ENCODE assay signal across 9 cellular contexts in genomic region chr11:67242548-67242947, GRCh38. TPM values are rescaled to one million over a fixed set of nuclear protein-coding genes. Genes with fewer than 3 reads are reported as not detected.
A peak's percentile ranks its signal among the peaks of the same experiment; 100 is the strongest.
DNase-seq lines count a peak whose midpoint lies in the region; ATAC-seq, FAIRE-seq and TF ChIP-seq lines count a peak whose summit lies in the region.
"Had no signal": no experiment of that assay in that cellular context is flagged by ENCODE, and none has a peak within 500 bp of the region (broad histone marks: within the 10 kb centered on the region; RNA-seq: fewer than 3 reads in every experiment).

No MANE protein-coding gene starts in this region.

- no peak for TF ChIP-seq EP300 in K562 (IDR thresholded peaks at IDR 0.05; ENCODE audit: low read length)

- H3K9me3 Mint-ChIP-seq in CD14-positive monocyte (no peaks in the 10 kb centered on the region), nephron (no peaks in the 10 kb centered on the region)

- no peak for TF ChIP-seq POLR2A in K562 (conservative IDR thresholded peaks at IDR 0.05)

- no peaks in the 10 kb centered on the region for H3K9me1 ChIP-seq in K562 (ENCODE audit: control insufficient read depth, insufficient read depth, low read length)

- H3K4me3 ChIP-seq in HUES64 (ENCODE audit: low read length) (peak overlapping the region; percentile 93; the same call in 1 of the 2 replicates), K562 (peak overlapping the region; percentile 20; the same call in 1 of the 2 replicates)

- TF ChIP-seq RAD21 in K562 (CRISPR knock-in tag; conservative IDR thresholded peaks at IDR 0.05 in 1 of 2, IDR thresholded peaks at IDR 0.05 in 1 of 2): no peak

- H3K36me3 Mint-ChIP-seq in CD14-positive monocyte (peaks cover 52 to 67% of the 10 kb centered on the region in 2 donors), nephron (ENCODE audit: low read depth) (peaks cover 50% of the 10 kb centered on the region)

- H3K27me3 ChIP-seq in HUES64 (ENCODE audit: insufficient read depth, low read length): no peaks in the 10 kb centered on the region
- no peaks in the 10 kb centered on the region for H3K27me3 ChIP-seq in K562 (ENCODE audit: control insufficient read depth in 2 of 2, insufficient read depth in 2 of 2, low read length in 2 of 2)

- H2AFZ ChIP-seq in K562 (ENCODE audit: low read depth, low read length): no peak overlapping the region

- peak overlapping the region in 6 of 7 donors; percentile 71 to 89 (median 80) for H3K27ac Mint-ChIP-seq in CD14-positive monocyte
- H3K27ac Mint-ChIP-seq in nephron: peak overlapping the region; percentile 23 to 62 (median 60)

- TF ChIP-seq CTCF in CD14-positive monocyte (IDR thresholded peaks at IDR 0.05): no peak
- no peak for TF ChIP-seq CTCF in K562 (IDR thresholded peaks at IDR 0.05 in 2 of 3, conservative IDR thresholded peaks at IDR 0.05 in 1 of 3; ENCODE audit: insufficient read depth in 2 of 3, low read depth in 1 of 3, low read length in 3 of 3)
- no peak for TF ChIP-seq CTCF in nephron (IDR thresholded peaks at IDR 0.05; ENCODE audit: unreplicated experiment in 3 of 3)

- DNase-seq in CD14-positive monocyte (ENCODE audit: low spot score) (no peak), K562 (ENCODE audit: extremely low read depth in 1 of 4, low spot score in 3 of 4) (no peak), GM19240 (ENCODE audit: insufficient read length, low spot score) (no peak), DMS 273 (lab: John Stamatoyannopoulos, UW; ENCODE audit: unreplicated experiment) (no peak), DMS153 (lab: John Stamatoyannopoulos, UW) (no peak)
- no peak for DNase-seq in stimulated activated naive CD4-positive, alpha-beta T cell (lab: John Stamatoyannopoulos, UW)
- DNase-seq: occipital lobe had no signal

- no peak overlapping the region for H3K9ac ChIP-seq in HUES64 (ENCODE audit: low read depth, low read length)
- peak overlapping the region; percentile 11 to 37; a peak in 2 of 4 replicates for H3K9ac ChIP-seq in K562 (ENCODE audit: insufficient read depth in 1 of 2, low read depth in 2 of 2, low read length in 2 of 2)

- no peaks in the 10 kb centered on the region for H3K9me3 ChIP-seq in HUES64 (ENCODE audit: insufficient read depth, low read depth, low read length)
- no peaks in the 10 kb centered on the region for H3K9me3 ChIP-seq in K562 (replicated peaks; ENCODE audit: control insufficient read depth, insufficient read depth, low read depth, low read length)

- CTCF ChIA-PET in K562 (lab: Yijun Ruan, JAX; ENCODE audit: low intra/inter-chr PET ratio): no interaction called here

- WGBS in HUES64: 92% methylated on average over 1 of the region's 1 CpG
- 89% methylated on average over 1 of the region's 1 CpG for WGBS in K562 (ENCODE audit: insufficient coverage, low coverage, missing lambda C conversion rate)

- intact Hi-C loops in CD14-positive monocyte (cut with micrococcal nuclease): no loop called here
- intact Hi-C loops in K562 (cut with micrococcal nuclease): no loop called here

- H3K4me1 ChIP-seq in HUES64 (ENCODE audit: insufficient read depth, low read length) (peaks cover 22% of the 10 kb centered on the region), K562 (replicated peaks in 1 of 2; ENCODE audit: control insufficient read depth in 2 of 2, insufficient read depth in 2 of 2, low read length in 2 of 2) (peaks cover 8 to 22% of the 10 kb centered on the region in 2 experiments)

- H3K4me2 ChIP-seq in K562 (ENCODE audit: insufficient read depth, low read length): peak overlapping the region; percentile 89; the same call in 1 of the 2 replicates

- peaks cover 18% of the 10 kb centered on the region for H4K20me1 ChIP-seq in K562 (replicated peaks; ENCODE audit: control insufficient read depth, insufficient read depth, low read length)

- H3K79me2 ChIP-seq in K562 (ENCODE audit: control insufficient read depth, insufficient read depth, low read length): peaks cover 60% of the 10 kb centered on the region

- no TSS peak for BruUV-seq in K562 (replicated peaks; lab: Mats Ljungman, UMichigan)

- FAIRE-seq in K562 (lab: Jason Lieb, UNC): no peak

- in situ Hi-C loops in K562 (cut with MboI): no loop called here

- H3K36me3 ChIP-seq in HUES64 (ENCODE audit: insufficient read depth, low read length) (peaks cover 53% of the 10 kb centered on the region), K562 (ENCODE audit: control insufficient read depth, insufficient read depth, low read length) (peaks cover 55% of the 10 kb centered on the region)

- peaks cover 0 to 2% (median 1%) of the 10 kb centered on the region in 3 donors for H3K27me3 Mint-ChIP-seq in CD14-positive monocyte (ENCODE audit: low read depth in 3 of 3)
- no peaks in the 10 kb centered on the region for H3K27me3 Mint-ChIP-seq in nephron (ENCODE audit: low read depth)

- H3K27ac ChIP-seq in HUES64 (ENCODE audit: low read depth, low read length) (no peak overlapping the region), K562 (ENCODE audit: extremely low read depth, low read depth, low read length) (no peak overlapping the region)

- POLR2A ChIA-PET in K562 (lab: Yijun Ruan, JAX): interaction anchor here (1.0 kb wide), 1 partner anchor 12 kb away, joined by 3 read pairs; no protein-coding TSS in a partner anchor

- H3K4me3 Mint-ChIP-seq in CD14-positive monocyte (no peak overlapping the region), nephron (peak overlapping the region; percentile 60 to 98 (median 78))

- H3K4me1 Mint-ChIP-seq in CD14-positive monocyte (peaks cover 45% of the 10 kb centered on the region), nephron (peaks cover 43% of the 10 kb centered on the region)

- no peak for ATAC-seq in K562

TF ChIP-seq in K562, 482 proteins besides CTCF, POLR2A, EP300 and RAD21:
- TF ChIP-seq SMAD1 (IDR thresholded peaks at IDR 0.05; ENCODE audit: low read depth, low read length, partially characterized antibody): no peak
- no peak for TF ChIP-seq HLTF (IDR thresholded peaks at IDR 0.05)
- no peak for TF ChIP-seq SETDB1 (IDR thresholded peaks at IDR 0.05; ENCODE audit: low read length)
- 0 out of 2 replicates have a peak, but pooled peaks have one; percentile 1 for TF ChIP-seq POLR2G (IDR thresholded peaks at IDR 0.05; ENCODE audit: low read depth, low read length)

RNA-seq across cellular contexts. Expression of gene GRK2, which starts 23.7 kb away (rescaled TPM):
- polyA plus RNA-seq in CD14-positive monocyte: 10 to 100 TPM; 34.9 to 43.0 TPM
- 30.8 TPM for polyA plus RNA-seq in HUES64 (2013, experiment 1 of 2)
- 34.2 TPM for polyA plus RNA-seq in HUES64 (2013, experiment 2 of 2)
- total RNA-seq in K562 (2011; cell fraction: chromatin; rRNA removed; ENCODE audit: low replicate concordance): 64.7 and 214 TPM in 2 replicates
- total RNA-seq in K562 (2011; cell fraction: nucleolus; rRNA removed): 185 and 206 TPM in 2 replicates
- total RNA-seq in K562 (2011; cell fraction: nucleoplasm; rRNA removed): 62.7 and 78.2 TPM in 2 replicates
- 83.1 and 97.8 TPM in 2 replicates for total RNA-seq in K562 (2014; rRNA removed)
- total RNA-seq in K562 (2014; rRNA removed; fragmentation: Illumina TruSeq; extraction: Trizol): 27.8 and 41.7 TPM in 2 replicates
- 40.6 and 42.2 TPM in 2 replicates for total RNA-seq in K562 (2015; rRNA removed; fragmentation: Illumina TruSeq; extraction: Trizol)
- total RNA-seq in K562 (2021): 93.3 and 95.3 TPM in 2 replicates
- 63.4 and 98.5 TPM in 2 replicates for polyA plus RNA-seq in K562 (2011; rRNA removed)
- polyA plus RNA-seq in K562 (2011; cell fraction: cytosol; rRNA removed): 70.8 and 122 TPM in 2 replicates
- 259 and 262 TPM in 2 replicates for polyA plus RNA-seq in K562 (2011; cell fraction: nucleus; rRNA removed)
- 87.6 and 130 TPM in 2 replicates for polyA plus RNA-seq in K562 (2012)
- 56.5 and 65.3 TPM in 2 replicates for polyA plus RNA-seq in K562 (2014; fragmentation: Illumina TruSeq; extraction: Trizol)
- under 1 TPM; 0.24 to 0.82 TPM for polyA plus RNA-seq in K562 (2014; fragmentation: Nextera tagmentation; extraction: Ambion mirVana)
- 95.8 and 96.0 TPM in 2 replicates for polyA plus RNA-seq in K562 (2014; rRNA removed)
- polyA minus RNA-seq in K562 (2011; rRNA and poly(A)+ RNA removed): 36.9 and 61.5 TPM in 2 replicates
- polyA minus RNA-seq in K562 (2011; cell fraction: cytosol; rRNA and poly(A)+ RNA removed): 89.3 and 92.9 TPM in 2 replicates
- 57.5 and 75.9 TPM in 2 replicates for polyA minus RNA-seq in K562 (2011; cell fraction: nucleus; rRNA and poly(A)+ RNA removed)

RNA-seq across cellular contexts. Expression of gene ANKRD13D, which starts 46.6 kb away (rescaled TPM):
- polyA plus RNA-seq in CD14-positive monocyte (10 to 100 TPM in 1 of 2 donors, 1 to 10 TPM in 1; 9.1 to 10.3 TPM), K562 (2011; rRNA removed) (22.4 and 36.6 TPM in 2 replicates), K562 (2014; fragmentation: Illumina TruSeq; extraction: Trizol) (15.8 and 20.8 TPM in 2 replicates), K562 (2014; fragmentation: Nextera tagmentation; extraction: Ambion mirVana) (1 to 10 TPM in 1 of 2 experiments, under 1 TPM in 1; 0.94 to 1.9 TPM), K562 (2014; rRNA removed) (38.8 and 40.8 TPM in 2 replicates)
- 14.1 TPM for polyA plus RNA-seq in HUES64 (2013, experiment 1 of 2)
- polyA plus RNA-seq in HUES64 (2013, experiment 2 of 2): 13.9 TPM
- total RNA-seq in K562 (2011; cell fraction: chromatin; rRNA removed; ENCODE audit: low replicate concordance): 105 and 289 TPM in 2 replicates
- total RNA-seq in K562 (2011; cell fraction: nucleolus; rRNA removed): 185 and 212 TPM in 2 replicates
- total RNA-seq in K562 (2011; cell fraction: nucleoplasm; rRNA removed): 120 and 126 TPM in 2 replicates
- total RNA-seq in K562 (2014; rRNA removed) (28.6 and 30.5 TPM in 2 replicates), K562 (2014; rRNA removed; fragmentation: Illumina TruSeq; extraction: Trizol) (5.3 and 7.9 TPM in 2 replicates), K562 (2015; rRNA removed; fragmentation: Illumina TruSeq; extraction: Trizol) (19.6 and 25.1 TPM in 2 replicates), K562 (2021) (37.3 and 40.9 TPM in 2 replicates)
- 28.9 and 46.9 TPM in 2 replicates for polyA plus RNA-seq in K562 (2011; cell fraction: cytosol; rRNA removed)
- polyA plus RNA-seq in K562 (2011; cell fraction: nucleus; rRNA removed): 147 and 217 TPM in 2 replicates
- 22.5 and 55.8 TPM in 2 replicates for polyA plus RNA-seq in K562 (2012)
- polyA minus RNA-seq in K562 (2011; rRNA and poly(A)+ RNA removed): 9.5 and 12.1 TPM in 2 replicates
- polyA minus RNA-seq in K562 (2011; cell fraction: cytosol; rRNA and poly(A)+ RNA removed): 10.6 and 13.5 TPM in 2 replicates
- 54.4 and 59.6 TPM in 2 replicates for polyA minus RNA-seq in K562 (2011; cell fraction: nucleus; rRNA and poly(A)+ RNA removed)

Comparison
In these comparisons a context has a peak if more than half of its experiments do, and no peak if none do; other contexts are left out.
1. H3K4me3 Mint-ChIP-seq: peak in nephron (3 of 3); none in CD14-positive monocyte (0 of 2).